1 cellular context compared by ENCODE assay signal in genomic region chr1:32013386-32014198, GRCh38.
TF ChIP-seq lines count a peak whose summit lies in the region.

A gene with protein sequence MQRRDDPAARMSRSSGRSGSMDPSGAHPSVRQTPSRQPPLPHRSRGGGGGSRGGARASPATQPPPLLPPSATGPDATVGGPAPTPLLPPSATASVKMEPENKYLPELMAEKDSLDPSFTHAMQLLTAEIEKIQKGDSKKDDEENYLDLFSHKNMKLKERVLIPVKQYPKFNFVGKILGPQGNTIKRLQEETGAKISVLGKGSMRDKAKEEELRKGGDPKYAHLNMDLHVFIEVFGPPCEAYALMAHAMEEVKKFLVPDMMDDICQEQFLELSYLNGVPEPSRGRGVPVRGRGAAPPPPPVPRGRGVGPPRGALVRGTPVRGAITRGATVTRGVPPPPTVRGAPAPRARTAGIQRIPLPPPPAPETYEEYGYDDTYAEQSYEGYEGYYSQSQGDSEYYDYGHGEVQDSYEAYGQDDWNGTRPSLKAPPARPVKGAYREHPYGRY (plus strand): TSS chr1:32013868. CDS start chr1:32013996, 128 bp downstream.

TF ChIP-seq in K562, 482 proteins besides CTCF, POLR2A, EP300 and RAD21 (continued from another document and continues in another):
- TF ChIP-seq CHD7 (IDR thresholded peaks at IDR 0.05; ENCODE audit: low read depth, low read length) = peak; percentile 78
- peak; percentile 79 for TF ChIP-seq KDM5B (IDR thresholded peaks at IDR 0.05; ENCODE audit: insufficient replicate concordance, low read depth, low read length)
- TF ChIP-seq ARID1B (IDR thresholded peaks at IDR 0.05) = 0 out of 2 replicates have a peak, but pooled peaks have one; percentile 66
- peak; percentile 88 for TF ChIP-seq ATF7 (IDR thresholded peaks at IDR 0.05)
- TF ChIP-seq PHF8 (IDR thresholded peaks at IDR 0.05; ENCODE audit: borderline replicate concordance, low read length) = peak; percentile 92; the same call in 1 of the 2 replicates
- TF ChIP-seq, protein P1, sequence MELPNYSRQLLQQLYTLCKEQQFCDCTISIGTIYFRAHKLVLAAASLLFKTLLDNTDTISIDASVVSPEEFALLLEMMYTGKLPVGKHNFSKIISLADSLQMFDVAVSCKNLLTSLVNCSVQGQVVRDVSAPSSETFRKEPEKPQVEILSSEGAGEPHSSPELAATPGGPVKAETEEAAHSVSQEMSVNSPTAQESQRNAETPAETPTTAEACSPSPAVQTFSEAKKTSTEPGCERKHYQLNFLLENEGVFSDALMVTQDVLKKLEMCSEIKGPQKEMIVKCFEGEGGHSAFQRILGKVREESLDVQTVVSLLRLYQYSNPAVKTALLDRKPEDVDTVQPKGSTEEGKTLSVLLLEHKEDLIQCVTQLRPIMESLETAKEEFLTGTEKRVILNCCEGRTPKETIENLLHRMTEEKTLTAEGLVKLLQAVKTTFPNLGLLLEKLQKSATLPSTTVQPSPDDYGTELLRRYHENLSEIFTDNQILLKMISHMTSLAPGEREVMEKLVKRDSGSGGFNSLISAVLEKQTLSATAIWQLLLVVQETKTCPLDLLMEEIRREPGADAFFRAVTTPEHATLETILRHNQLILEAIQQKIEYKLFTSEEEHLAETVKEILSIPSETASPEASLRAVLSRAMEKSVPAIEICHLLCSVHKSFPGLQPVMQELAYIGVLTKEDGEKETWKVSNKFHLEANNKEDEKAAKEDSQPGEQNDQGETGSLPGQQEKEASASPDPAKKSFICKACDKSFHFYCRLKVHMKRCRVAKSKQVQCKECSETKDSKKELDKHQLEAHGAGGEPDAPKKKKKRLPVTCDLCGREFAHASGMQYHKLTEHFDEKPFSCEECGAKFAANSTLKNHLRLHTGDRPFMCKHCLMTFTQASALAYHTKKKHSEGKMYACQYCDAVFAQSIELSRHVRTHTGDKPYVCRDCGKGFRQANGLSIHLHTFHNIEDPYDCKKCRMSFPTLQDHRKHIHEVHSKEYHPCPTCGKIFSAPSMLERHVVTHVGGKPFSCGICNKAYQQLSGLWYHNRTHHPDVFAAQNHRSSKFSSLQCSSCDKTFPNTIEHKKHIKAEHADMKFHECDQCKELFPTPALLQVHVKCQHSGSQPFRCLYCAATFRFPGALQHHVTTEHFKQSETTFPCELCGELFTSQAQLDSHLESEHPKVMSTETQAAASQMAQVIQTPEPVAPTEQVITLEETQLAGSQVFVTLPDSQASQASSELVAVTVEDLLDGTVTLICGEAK (IDR thresholded peaks at IDR 0.05) = peak; percentile 30; the same call in 1 of the 2 replicates
- TF ChIP-seq, protein P1 (CRISPR knock-in tag; IDR thresholded peaks at IDR 0.05) = no peak
- TF ChIP-seq ZNF589 (CRISPR knock-in tag; IDR thresholded peaks at IDR 0.05; ENCODE audit: low read depth) = peak; percentile 18; the same call in 1 of the 2 replicates
- TF ChIP-seq ZNF696 (CRISPR knock-in tag; conservative IDR thresholded peaks at IDR 0.05) = no peak
- TF ChIP-seq HMGXB4 (CRISPR knock-in tag; IDR thresholded peaks at IDR 0.05) = peak; percentile 80; the same call in 1 of the 2 replicates
- TF ChIP-seq RBBP5 (IDR thresholded peaks at IDR 0.05; ENCODE audit: borderline replicate concordance, insufficient read depth, low read length, poor library complexity, severe bottlenecking) = no peak
- TF ChIP-seq RBM17 (IDR thresholded peaks at IDR 0.05; ENCODE audit: borderline replicate concordance, low read depth, low read length) = no peak
- no peak for TF ChIP-seq HDGF (IDR thresholded peaks at IDR 0.05)
- no peak for TF ChIP-seq SMARCC2 (IDR thresholded peaks at IDR 0.05; ENCODE audit: low read depth)
- TF ChIP-seq TAF7 (tag; IDR thresholded peaks at IDR 0.05) = 0 out of 2 replicates have a peak, but pooled peaks have one; percentile 46
- peak; percentile 69 to 94; a peak in 3 of 4 replicates for TF ChIP-seq TEAD1 (CRISPR knock-in tag; IDR thresholded peaks at IDR 0.05)
- no peak for TF ChIP-seq ZNF184 (CRISPR knock-in tag; IDR thresholded peaks at IDR 0.05)
